8 cellular contexts compared by ENCODE assay signal in genomic region chr20:56440346-56441007, GRCh38. TPM values are rescaled to one million over a fixed set of nuclear protein-coding genes. Genes with fewer than 3 reads are reported as not detected.
DNase-seq lines count a peak whose midpoint lies in the region; ATAC-seq, FAIRE-seq and TF ChIP-seq lines count a peak whose summit lies in the region.

No MANE protein-coding gene starts in this region.

- peak overlapping the region; percentile 47 for H3K4me3 Mint-ChIP-seq in activated naive CD4-positive, alpha-beta T cell treated with anti-CD3 and anti-CD28 coated beads, Interleukin-2, amount 10 ng/mL, durations not matched to agents 7 days and 5 days

- peaks cover 53% of the 10 kb centered on the region for H3K4me1 Mint-ChIP-seq in activated naive CD4-positive, alpha-beta T cell treated with anti-CD3 and anti-CD28 coated beads, Interleukin-2, amount 10 ng/mL, durations not matched to agents 7 days and 5 days

- H3K27ac Mint-ChIP-seq in activated naive CD4-positive, alpha-beta T cell treated with anti-CD3 and anti-CD28 coated beads, Interleukin-2, amount 10 ng/mL, durations not matched to agents 7 days and 5 days, result peak overlapping the region; percentile 86

- 53 to 68% methylated on average over 4 of the region's 4 CpGs for WGBS in pancreas, 2 donors

- no peak for TF ChIP-seq CTCF in pancreas (IDR thresholded peaks at IDR 0.05)

- H3K9me3 Mint-ChIP-seq in activated naive CD4-positive, alpha-beta T cell treated with anti-CD3 and anti-CD28 coated beads, Interleukin-2, amount 10 ng/mL, durations not matched to agents 7 days and 5 days, result no peaks in the 10 kb centered on the region

- H3K27ac ChIP-seq in pancreas, result no peak overlapping the region

- no peaks in the 10 kb centered on the region for H3K9me3 ChIP-seq in pancreas

- H3K27me3 ChIP-seq in pancreas, result no peaks in the 10 kb centered on the region

- no peak overlapping the region for H3K4me3 ChIP-seq in pancreas

- ATAC-seq in GM19023 (IDR thresholded peaks at IDR 0.05; ENCODE audit: unreplicated experiment), result peak; percentile 71
- peak; percentile 60 for ATAC-seq in HG03565 (IDR thresholded peaks at IDR 0.05; ENCODE audit: unreplicated experiment)
- ATAC-seq in pancreas, result no peak

- no peaks in the 10 kb centered on the region for H3K4me1 ChIP-seq in pancreas

- CTCF ChIA-PET in activated naive CD4-positive, alpha-beta T cell treated with anti-CD3 and anti-CD28 coated beads, Interleukin-2, amount 10 ng/mL, durations not matched to agents 7 days and 5 days (lab: Charles Lee), result interaction anchor here (0.7 to 1.2 kb wide), 3 partner anchors 17 to 29 kb away, joined by 3 read pairs; partner anchors contain the start of gene CASS4

- peaks cover 14% of the 10 kb centered on the region for H3K36me3 Mint-ChIP-seq in activated naive CD4-positive, alpha-beta T cell treated with anti-CD3 and anti-CD28 coated beads, Interleukin-2, amount 10 ng/mL, durations not matched to agents 7 days and 5 days

- no peak for FAIRE-seq in pancreas (lab: Jason Lieb, UNC)

- H3K36me3 ChIP-seq in pancreas, result no peaks in the 10 kb centered on the region

- DNase-seq in activated naive CD4-positive, alpha-beta T cell treated with anti-CD3 and anti-CD28 coated beads, Interleukin-2, amount 10 ng/mL, durations not matched to agents 7 days and 5 days, result peak; percentile 71
- DNase-seq in stimulated activated CD4-positive, alpha-beta T cell treated with anti-CD3 and anti-CD28 coated beads, Interleukin-1b, Interleukin-23, amount 100 ng/mL, for 48 hours, result peak; percentile 51
- DNase-seq in pancreas (no peak), HuH-7 (ENCODE audit: low spot score) (no peak), hippocampal formation (lab: John Stamatoyannopoulos, UW) (no peak), NCI-H524 (lab: John Stamatoyannopoulos, UW) (no peak)

- intact Hi-C loops in pancreas (cut with DNase I), result no loop called here

- no peaks in the 10 kb centered on the region for H3K27me3 Mint-ChIP-seq in activated naive CD4-positive, alpha-beta T cell treated with anti-CD3 and anti-CD28 coated beads, Interleukin-2, amount 10 ng/mL, durations not matched to agents 7 days and 5 days

RNA-seq across cellular contexts. Expression of gene RTF2, which starts 27.9 kb away (rescaled TPM):
- 10 to 100 TPM; 25.0 to 39.2 (median 28.1) TPM for total RNA-seq in pancreas
- polyA plus RNA-seq in pancreas, result 10 to 100 TPM; 24.3 to 55.4 TPM

RNA-seq across cellular contexts. Expression of gene CASS4, which starts 28.4 kb away (rescaled TPM):
- 1 to 10 TPM in 2 of 6 donors, under 1 TPM in 4; 0.04 to 1.6 (median 0.24) TPM for total RNA-seq in pancreas
- polyA plus RNA-seq in pancreas, result under 1 TPM; 0.11 to 0.31 TPM

RNA-seq across cellular contexts. Expression of gene CSTF1, which starts 48.0 kb away (rescaled TPM):
- 10 to 100 TPM; 12.1 to 17.5 (median 16.2) TPM for total RNA-seq in pancreas
- 10 to 100 TPM in 1 of 2 donors, 1 to 10 TPM in 1; 4.5 to 13.0 TPM for polyA plus RNA-seq in pancreas

RNA-seq across cellular contexts. Expression of gene AURKA, which starts 48.5 kb away (rescaled TPM):
- total RNA-seq in pancreas, result 1 to 10 TPM in 4 of 6 donors, under 1 TPM in 2; 0.51 to 1.9 (median 1.1) TPM
- polyA plus RNA-seq in pancreas, result under 1 TPM; 0.61 to 0.80 TPM

Comparison
In these comparisons a context has a peak if more than half of its experiments do, and no peak if none do; other contexts are left out.
1. ATAC-seq: peak in GM19023 (single experiment) and HG03565 (single experiment); none in pancreas (0 of 4).
2. DNase-seq: peak in activated naive CD4-positive, alpha-beta T cell treated with anti-CD3 and anti-CD28 coated beads, Interleukin-2, amount 10 ng/mL, durations not matched to agents 7 days and 5 days (single experiment) and stimulated activated CD4-positive, alpha-beta T cell treated with anti-CD3 and anti-CD28 coated beads, Interleukin-1b, Interleukin-23, amount 100 ng/mL, for 48 hours (single experiment); none in pancreas (0 of 6), HuH-7 (single experiment), hippocampal formation (0 of 2) and NCI-H524 (0 of 2).